24 cellular contexts compared by ENCODE assay signal in genomic region chr5:66477591-66477990, GRCh38.
"Had no signal": no experiment of that assay in that cellular context is flagged by ENCODE, and none has a peak within 500 bp of the region (broad histone marks: within the 10 kb centered on the region; RNA-seq: fewer than 3 reads in every experiment).

No MANE protein-coding gene starts in this region.

- H3K27me3 ChIP-seq: adrenal gland, Peyer's patch had no signal

- H3K4me1 Mint-ChIP-seq: activated naive CD8-positive, alpha-beta T cell treated with anti-CD3 and anti-CD28 coated beads, Interleukin-2, amount 10 ng/mL, durations not matched to agents 7 days and 5 days had no signal

- DNase-seq: activated CD4-positive, alpha-beta T cell treated with anti-CD3 and anti-CD28 coated beads for 4 hours; activated CD8-positive, alpha-beta memory T cell treated with anti-CD3 and anti-CD28 coated beads, Interleukin-2, amount 50 U/mL, for 48 hours; activated CD8-positive, alpha-beta T cell treated with anti-CD3 and anti-CD28 coated beads, Interleukin-2, amount 10 ng/mL, durations not matched to agents 7 days and 5 days; activated naive CD4-positive, alpha-beta T cell treated with anti-CD3 and anti-CD28 coated beads, Interleukin-2, amount 50 U/mL, for 16 hours; activated naive CD8-positive, alpha-beta T cell treated with anti-CD3 and anti-CD28 coated beads, Interleukin-2, amount 10 ng/mL, durations not matched to agents 7 days and 5 days; activated T-cell treated with anti-CD3 and anti-CD28 coated beads, Interleukin-2, amount 50 U/mL, for 1 hour; adrenal gland; anterior cingulate cortex; caudate nucleus; KG1; NCI-H1048; NCI-H146; NCI-H187 treated with DMSO at 0.1 percent for 48 hours; NCI-H2081 treated with DMSO at 0.1 percent for 48 hours; NCI-H2171 treated with DMSO at 0.1 percent for 48 hours; NCI-H226; NCI-H526; NCI-H82; NK-92 treated with Interleukin-12 subunit alpha and Interleukin-12 subunit beta, amount 100 ng/mL, for 24 hours; Peyer's patch; SHP77 treated with DMSO at 0.1 percent for 48 hours had no signal

- H3K9me3 ChIP-seq: adrenal gland, Peyer's patch had no signal

- H3K4me1 ChIP-seq: adrenal gland, Peyer's patch had no signal

- H3K36me3 Mint-ChIP-seq: activated naive CD8-positive, alpha-beta T cell treated with anti-CD3 and anti-CD28 coated beads, Interleukin-2, amount 10 ng/mL, durations not matched to agents 7 days and 5 days had no signal

- H3K4me3 Mint-ChIP-seq: activated CD8-positive, alpha-beta T cell treated with anti-CD3 and anti-CD28 coated beads, Interleukin-2, amount 10 ng/mL, durations not matched to agents 7 days and 5 days; activated naive CD8-positive, alpha-beta T cell treated with anti-CD3 and anti-CD28 coated beads, Interleukin-2, amount 10 ng/mL, durations not matched to agents 7 days and 5 days; T-helper 1 cell treated with Interleukin-12 subunit alpha and Interleukin-12 subunit beta and Interleukin-4 antibody, amounts not matched to agents 30 μg/mL and 1 μg/mL, for 36 hours had no signal

- H3K4me3 ChIP-seq: adrenal gland, Peyer's patch had no signal

- H3K36me3 ChIP-seq: adrenal gland, Peyer's patch had no signal

- ATAC-seq: activated CD4-positive, CD25-positive, alpha-beta regulatory T cell treated with anti-CD3 and anti-CD28 coated beads, Interleukin-2, amount 50 U/mL, for 24 hours; activated CD8-positive, alpha-beta T cell treated with anti-CD3 and anti-CD28 coated beads, Interleukin-2, amount 10 ng/mL, durations not matched to agents 7 days and 5 days had no signal

- H3K27ac Mint-ChIP-seq: activated CD8-positive, alpha-beta T cell treated with anti-CD3 and anti-CD28 coated beads, Interleukin-2, amount 10 ng/mL, durations not matched to agents 7 days and 5 days; activated naive CD8-positive, alpha-beta T cell treated with anti-CD3 and anti-CD28 coated beads, Interleukin-2, amount 10 ng/mL, durations not matched to agents 7 days and 5 days; T-helper 1 cell treated with Interleukin-12 subunit alpha and Interleukin-12 subunit beta and Interleukin-4 antibody, amounts not matched to agents 30 μg/mL and 1 μg/mL, for 36 hours had no signal

- H3K27ac ChIP-seq: adrenal gland, Peyer's patch, RWPE1 had no signal
